ENCODE assay signal across 16 cellular contexts in the genomic region with DNA sequence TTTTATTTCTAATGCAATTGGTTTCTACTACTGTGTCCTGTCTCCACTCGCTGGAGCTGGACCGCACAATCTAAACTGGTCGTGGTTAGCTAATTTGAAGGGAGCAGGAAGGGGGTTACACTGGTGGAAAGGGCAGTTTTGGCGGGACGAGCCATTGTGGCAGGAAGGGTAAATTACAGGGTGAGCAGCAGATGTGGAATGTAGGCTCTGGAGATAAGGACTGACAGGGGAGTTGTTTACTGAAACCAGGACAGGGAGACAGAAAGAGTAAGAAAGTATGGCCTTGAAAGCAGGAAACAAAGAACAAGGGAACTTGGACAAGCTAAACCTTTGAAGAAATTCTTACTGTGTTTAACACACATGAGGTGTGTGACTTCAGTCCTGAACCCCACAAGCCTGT.
DNase-seq lines count a peak whose midpoint lies in the region; ATAC-seq and TF ChIP-seq lines count a peak whose summit lies in the region.
"Had no signal": no experiment of that assay in that cellular context is flagged by ENCODE, and none has a peak within 500 bp of the region (broad histone marks: within the 10 kb centered on the region; RNA-seq: fewer than 3 reads in every experiment).

No MANE protein-coding gene starts in this region.

- H3K9me3 Mint-ChIP-seq in WTC11 = peaks cover 42% of the 10 kb centered on the region

- H2AK5ac ChIP-seq in neuronal stem cell (ENCODE audit: low read depth, low read length) = no peak overlapping the region

- H2AFZ ChIP-seq in neuronal stem cell (ENCODE audit: low read length) = peak overlapping the region; percentile 10
- H2AFZ ChIP-seq: GM23248 had no signal

- H3K79me1 ChIP-seq in neuronal stem cell (ENCODE audit: low read depth, low read length) = no peaks in the 10 kb centered on the region

- H3K4me3 Mint-ChIP-seq in WTC11 = no peak overlapping the region
- H3K4me3 Mint-ChIP-seq: CD4-positive, CD25-positive, alpha-beta regulatory T cell had no signal

- WGBS in neuronal stem cell (ENCODE audit: extremely low coverage in 2 of 2, insufficient read length in 2 of 2, insufficient replicate concordance in 1 of 2), 2 donors = no CpG with 5 or more reads among the region's 5 CpGs

- no peaks in the 10 kb centered on the region for H3K27me3 ChIP-seq in neuronal stem cell (ENCODE audit: control insufficient read depth in 3 of 3, insufficient read depth in 3 of 3, low read depth in 1 of 3, low read length in 3 of 3)
- H3K27me3 ChIP-seq: BLaER1 treated with 17β-estradiol and CSF1 and Interleukin-3, amounts not matched to agents 10 nM and 100 nM had no signal

- H3K4me2 ChIP-seq in neuronal stem cell (ENCODE audit: insufficient read depth, low read length, poor library complexity, severe bottlenecking) = no peak overlapping the region
- H3K4me2 ChIP-seq: BLaER1 treated with 17β-estradiol and CSF1 and Interleukin-3, amounts not matched to agents 10 nM and 100 nM had no signal

- DNase-seq in ELF-1 (ENCODE audit: low read depth, low spot score) (peak; percentile 2), WTC11 (ENCODE audit: low spot score) (no peak), fibroblast of pulmonary artery (ENCODE audit: low read depth) (peak; percentile 0), neuronal stem cell (ENCODE audit: low spot score) (no peak), NCI-H187 treated with DMSO at 0.1 percent for 48 hours (lab: John Stamatoyannopoulos, UW) (no peak)
- DNase-seq: ACHN; CD4-positive, CD25-positive, alpha-beta regulatory T cell; DMS53; GM23248; H7; IMR-90 had no signal

- H3K4ac ChIP-seq in neuronal stem cell (ENCODE audit: low read length) = no peak overlapping the region

- H3K36me3 Mint-ChIP-seq in WTC11 = peaks cover 11% of the 10 kb centered on the region
- H3K36me3 Mint-ChIP-seq: CD4-positive, CD25-positive, alpha-beta regulatory T cell had no signal

- peaks cover 2 to 3% of the 10 kb centered on the region in 2 donors for H3K9me3 ChIP-seq in neuronal stem cell (replicated peaks in 1 of 2; ENCODE audit: control insufficient read depth in 2 of 2, insufficient read depth in 1 of 2, low read depth in 1 of 2, low read length in 2 of 2)

- ATAC-seq in WTC11 (peak; percentile 53; the same call in 1 of the 2 replicates), HG02885 (IDR thresholded peaks at IDR 0.05; ENCODE audit: poor library complexity, unreplicated experiment) (no peak), GM19023 (IDR thresholded peaks at IDR 0.05; ENCODE audit: unreplicated experiment) (no peak)
- ATAC-seq: GM12878 had no signal

- POLR2A ChIA-PET in WTC11 (lab: Charles Lee) = no interaction called here

- H3K4me1 ChIP-seq in neuronal stem cell (ENCODE audit: control insufficient read depth in 2 of 2, insufficient read depth in 1 of 2, low read depth in 1 of 2, low read length in 2 of 2) = no peaks in the 10 kb centered on the region
- H3K4me1 ChIP-seq: BLaER1 treated with 17β-estradiol and CSF1 and Interleukin-3, amounts not matched to agents 10 nM and 100 nM had no signal

- H2BK5ac ChIP-seq in neuronal stem cell (ENCODE audit: low read length) = no peak overlapping the region

- H3K4me3 ChIP-seq in fibroblast of pulmonary artery (replicated peaks; ENCODE audit: low read depth, low read length) (no peak overlapping the region), neuronal stem cell (ENCODE audit: low read length in 2 of 2) (no peak overlapping the region)
- H3K4me3 ChIP-seq: BLaER1 treated with 17β-estradiol and CSF1 and Interleukin-3, amounts not matched to agents 10 nM and 100 nM; GM12878; GM23248 had no signal

- no peak overlapping the region for H3K27ac ChIP-seq in neuronal stem cell (replicated peaks; ENCODE audit: low read length)
- H3K27ac ChIP-seq: BLaER1 treated with 17β-estradiol and CSF1 and Interleukin-3, amounts not matched to agents 10 nM and 100 nM; GM23248; HL-60 had no signal

- H3K9ac ChIP-seq in neuronal stem cell (ENCODE audit: low read depth, low read length, poor library complexity) = no peak overlapping the region
- H3K9ac ChIP-seq: BLaER1 treated with 17β-estradiol and CSF1 and Interleukin-3, amounts not matched to agents 10 nM and 100 nM; GM23248 had no signal

- TF ChIP-seq CTCF in WTC11 (IDR thresholded peaks at IDR 0.05) = no peak
- TF ChIP-seq CTCF in fibroblast of pulmonary artery (IDR thresholded peaks at IDR 0.05; ENCODE audit: low read length, missing control alignments) = no peak

- H3K23ac ChIP-seq in neuronal stem cell (ENCODE audit: low read depth, low read length, poor library complexity) = no peak overlapping the region

- H3K27me3 Mint-ChIP-seq in WTC11 (ENCODE audit: low read depth) = no peaks in the 10 kb centered on the region

- H3K36me3 ChIP-seq in neuronal stem cell (replicated peaks in 1 of 2; ENCODE audit: control insufficient read depth in 2 of 2, insufficient read depth in 2 of 2, low read length in 2 of 2) = no peaks in the 10 kb centered on the region
- H3K36me3 ChIP-seq: BLaER1 treated with 17β-estradiol and CSF1 and Interleukin-3, amounts not matched to agents 10 nM and 100 nM had no signal

- H3K27ac Mint-ChIP-seq in WTC11 = peak overlapping the region; percentile 42; the same call in 1 of the 2 replicates
- H3K27ac Mint-ChIP-seq: CD4-positive, CD25-positive, alpha-beta regulatory T cell had no signal

- no peak overlapping the region for H2BK15ac ChIP-seq in neuronal stem cell (ENCODE audit: low read length)

- H3K18ac ChIP-seq in neuronal stem cell (ENCODE audit: low read length) = no peak overlapping the region

- H4K8ac ChIP-seq in neuronal stem cell (ENCODE audit: low read depth, low read length) = no peak overlapping the region

- H2BK12ac ChIP-seq in neuronal stem cell (ENCODE audit: low read length) = no peak overlapping the region

- CTCF ChIA-PET in WTC11 (lab: Charles Lee) = no interaction called here

- H2BK120ac ChIP-seq in neuronal stem cell (ENCODE audit: low read depth, low read length) = no peak overlapping the region

- no peak overlapping the region for H3K14ac ChIP-seq in neuronal stem cell (ENCODE audit: low read length)

- H4K91ac ChIP-seq in neuronal stem cell (ENCODE audit: low read depth, low read length, poor library complexity) = no peak overlapping the region

- H3K4me1 Mint-ChIP-seq in WTC11 = no peaks in the 10 kb centered on the region
- H3K4me1 Mint-ChIP-seq: CD4-positive, CD25-positive, alpha-beta regulatory T cell had no signal

TF ChIP-seq in WTC11, 78 proteins besides CTCF, POLR2A, EP300 and RAD21:
- TF ChIP-seq EMX1 (CRISPR knock-in tag; IDR thresholded peaks at IDR 0.05) (no peak), ZNF671 (CRISPR knock-in tag; IDR thresholded peaks at IDR 0.05) (no peak), PRDM15 (CRISPR knock-in tag; IDR thresholded peaks at IDR 0.05) (no peak), CBFB (CRISPR knock-in tag; IDR thresholded peaks at IDR 0.05; ENCODE audit: low read depth) (no peak), NFE2L1 (CRISPR knock-in tag; IDR thresholded peaks at IDR 0.05) (no peak), FOXJ3 (CRISPR knock-in tag; IDR thresholded peaks at IDR 0.05; ENCODE audit: borderline replicate concordance) (no peak), ZNF416 (CRISPR knock-in tag; IDR thresholded peaks at IDR 0.05) (no peak), PRRX2 (CRISPR knock-in tag; IDR thresholded peaks at IDR 0.05) (no peak)

Comparison
In these comparisons a context has a peak if more than half of its experiments do, and no peak if none do; other contexts are left out.
1. DNase-seq: peak in ELF-1 (single experiment) and fibroblast of pulmonary artery (single experiment); none in WTC11 (single experiment), neuronal stem cell (single experiment) and NCI-H187 treated with DMSO at 0.1 percent for 48 hours (single experiment).